Comparison of ENCODE assay signal across 1 cellular context in the genomic region with DNA sequence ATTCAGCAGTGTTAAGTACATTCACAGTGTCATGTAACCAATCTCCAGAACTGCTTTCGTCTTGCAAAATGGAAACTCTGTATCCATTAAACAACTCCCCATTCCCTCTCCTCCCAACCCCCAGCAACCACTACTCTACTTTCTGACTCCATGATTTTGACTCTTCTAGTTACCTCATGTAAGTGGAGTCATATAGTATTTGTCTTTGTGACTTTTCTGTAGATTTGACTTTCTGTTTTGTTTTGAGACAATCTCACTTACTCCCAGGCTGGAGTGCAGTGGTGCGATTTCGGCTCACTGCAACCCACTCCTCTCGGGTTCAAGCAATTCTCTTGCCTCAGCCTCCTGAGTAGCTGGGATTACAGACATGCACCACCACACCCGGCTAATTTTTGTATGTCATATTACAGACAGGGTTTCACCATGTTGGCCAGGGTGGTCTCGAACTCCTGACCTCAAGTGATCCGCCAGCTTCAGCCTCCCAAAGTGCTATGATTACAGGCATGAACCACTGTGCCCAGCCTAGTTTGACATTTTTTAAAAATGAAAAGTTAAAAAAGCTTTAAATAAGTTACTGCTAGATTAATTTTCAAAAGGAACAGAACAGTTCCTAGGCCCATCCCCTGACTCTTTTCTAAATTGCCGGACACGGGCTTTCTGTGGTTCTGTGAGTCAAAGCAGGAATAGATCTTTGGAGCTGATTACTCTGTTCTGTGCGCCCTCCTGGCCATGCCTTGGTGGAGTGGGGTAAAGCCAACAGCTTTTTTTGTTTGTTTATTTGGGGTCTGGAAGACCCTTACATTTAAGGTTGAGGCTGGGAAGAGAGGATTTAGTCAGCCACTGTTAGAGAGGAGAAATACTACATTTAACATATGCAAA.
TF ChIP-seq lines count a peak whose summit lies in the region.

No MANE protein-coding gene starts in this region.

TF ChIP-seq in K562, 482 proteins besides CTCF, POLR2A, EP300 and RAD21 (continued from another document):
- TF ChIP-seq, protein P1, sequence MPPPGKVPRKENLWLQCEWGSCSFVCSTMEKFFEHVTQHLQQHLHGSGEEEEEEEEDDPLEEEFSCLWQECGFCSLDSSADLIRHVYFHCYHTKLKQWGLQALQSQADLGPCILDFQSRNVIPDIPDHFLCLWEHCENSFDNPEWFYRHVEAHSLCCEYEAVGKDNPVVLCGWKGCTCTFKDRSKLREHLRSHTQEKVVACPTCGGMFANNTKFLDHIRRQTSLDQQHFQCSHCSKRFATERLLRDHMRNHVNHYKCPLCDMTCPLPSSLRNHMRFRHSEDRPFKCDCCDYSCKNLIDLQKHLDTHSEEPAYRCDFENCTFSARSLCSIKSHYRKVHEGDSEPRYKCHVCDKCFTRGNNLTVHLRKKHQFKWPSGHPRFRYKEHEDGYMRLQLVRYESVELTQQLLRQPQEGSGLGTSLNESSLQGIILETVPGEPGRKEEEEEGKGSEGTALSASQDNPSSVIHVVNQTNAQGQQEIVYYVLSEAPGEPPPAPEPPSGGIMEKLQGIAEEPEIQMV (tag; conservative IDR thresholded peaks at IDR 0.05; ENCODE audit: low read depth), result 0 out of 2 replicates have a peak, but pooled peaks have one; percentile 18
